In the genomic region with DNA sequence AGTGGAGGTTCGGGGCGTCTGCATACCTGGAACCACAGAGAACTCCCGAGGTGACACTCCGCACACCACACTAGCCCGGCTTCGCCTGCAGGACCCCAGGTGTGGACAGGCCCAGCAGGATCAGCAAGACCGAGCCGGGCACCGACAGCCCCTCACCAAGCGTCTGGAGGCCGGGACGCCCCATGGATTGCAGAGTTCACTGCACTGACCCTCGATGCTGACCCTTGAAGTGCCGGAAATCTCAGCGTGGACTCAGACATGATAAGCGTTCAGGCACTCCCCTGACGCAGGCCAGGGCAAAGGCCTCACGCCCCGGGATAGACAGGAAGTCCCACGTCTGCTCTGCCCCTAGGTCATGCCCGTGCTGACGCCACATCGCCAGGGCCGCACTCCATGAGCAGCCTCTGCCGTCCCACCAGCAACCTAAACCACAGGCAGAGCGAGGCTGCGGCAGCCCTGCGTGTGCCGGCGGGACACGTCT, we compare ENCODE assay signal across 25 cellular contexts. TPM values are rescaled to one million over a fixed set of nuclear protein-coding genes. Genes with fewer than 3 reads are reported as not detected.
DNase-seq lines count a peak whose midpoint lies in the region; ATAC-seq and TF ChIP-seq lines count a peak whose summit lies in the region.
"Had no signal": no experiment of that assay in that cellular context is flagged by ENCODE, and none has a peak within 500 bp of the region (broad histone marks: within the 10 kb centered on the region; RNA-seq: fewer than 3 reads in every experiment).

No MANE protein-coding gene starts in this region.

- peaks cover 31% of the 10 kb centered on the region for H3K36me3 ChIP-seq in GM06990 (ENCODE audit: control insufficient read depth, insufficient read depth, low read length)
- peaks cover 74% of the 10 kb centered on the region for H3K36me3 ChIP-seq in left ventricle myocardium inferior

- H3K27me3 ChIP-seq in GM06990 (replicated peaks; ENCODE audit: control insufficient read depth, insufficient read depth, low read length): no peaks in the 10 kb centered on the region
- no peaks in the 10 kb centered on the region for H3K27me3 ChIP-seq in left ventricle myocardium inferior (ENCODE audit: low read depth)
- H3K27me3 ChIP-seq in foreskin keratinocyte: no peaks in the 10 kb centered on the region
- H3K27me3 ChIP-seq: Peyer's patch, SJSA1, transverse colon had no signal

- peaks cover 3% of the 10 kb centered on the region for H3K4me1 ChIP-seq in left ventricle myocardium inferior
- peaks cover 6% of the 10 kb centered on the region for H3K4me1 ChIP-seq in foreskin keratinocyte

- H3K27me3 Mint-ChIP-seq in activated CD4-positive, alpha-beta T cell treated with anti-CD3 and anti-CD28 coated beads, Interleukin-2, amount 10 ng/mL, durations not matched to agents 7 days and 5 days: no peaks in the 10 kb centered on the region
- no peaks in the 10 kb centered on the region for H3K27me3 Mint-ChIP-seq in naive thymus-derived CD8-positive, alpha-beta T cell
- H3K27me3 Mint-ChIP-seq: activated CD4-positive, alpha-beta T cell treated with anti-CD3 and anti-CD28 coated beads for 36 hours had no signal

- peak overlapping the region; percentile 51 for H3K27ac Mint-ChIP-seq in activated CD4-positive, alpha-beta T cell treated with anti-CD3 and anti-CD28 coated beads, Interleukin-2, amount 10 ng/mL, durations not matched to agents 7 days and 5 days
- peak overlapping the region; percentile 66 to 99 (median 90) for H3K27ac Mint-ChIP-seq in naive thymus-derived CD8-positive, alpha-beta T cell
- H3K27ac Mint-ChIP-seq: mesothelial cell of epicardium had no signal

- POLR2A ChIA-PET in activated CD4-positive, alpha-beta T cell treated with anti-CD3 and anti-CD28 coated beads, Interleukin-2, amount 10 ng/mL, durations not matched to agents 7 days and 5 days (lab: Charles Lee): no interaction called here
- POLR2A ChIA-PET in naive thymus-derived CD8-positive, alpha-beta T cell (lab: Charles Lee): interaction anchor here (1.6 kb wide), 1 partner anchor 26 kb away, joined by 5 read pairs; a partner anchor contains a TSS

- DNase-seq in activated CD4-positive, alpha-beta T cell treated with anti-CD3 and anti-CD28 coated beads, Interleukin-2, amount 10 ng/mL, durations not matched to agents 7 days and 5 days: no peak
- no peak for DNase-seq in activated CD4-positive, alpha-beta T cell treated with anti-CD3 and anti-CD28 coated beads for 48 hours
- peak; percentile 8 for DNase-seq in GM06990 (ENCODE audit: extremely low read depth, insufficient read length)
- peak; percentile 13 for DNase-seq in left ventricle myocardium inferior
- peak in 1 of 10 donors; percentile 34 for DNase-seq in naive thymus-derived CD8-positive, alpha-beta T cell
- no peak for DNase-seq in AG08396 (ENCODE audit: low spot score)
- no peak for DNase-seq in foreskin keratinocyte
- no peak for DNase-seq in T-helper 2 cell
- DNase-seq: activated CD4-positive, alpha-beta T cell treated with anti-CD3 and anti-CD28 coated beads for 36 hours; DMS53; NCI-H146; NCI-H2171 treated with DMSO at 0.1 percent for 48 hours; NCI-H524 treated with DMSO at 0.1 percent for 48 hours; NK-92 treated with Interleukin-12 subunit alpha and Interleukin-12 subunit beta, amount 100 ng/mL, for 24 hours; transverse colon had no signal

- H3K9me3 ChIP-seq in left ventricle myocardium inferior (replicated peaks): no peaks in the 10 kb centered on the region
- H3K9me3 ChIP-seq: Peyer's patch, SJSA1, transverse colon had no signal

- H3K27ac ChIP-seq in left ventricle myocardium inferior (replicated peaks) (no peak overlapping the region), foreskin keratinocyte (no peak overlapping the region)
- H3K27ac ChIP-seq: 22Rv1, KMS-11, Peyer's patch, SJSA1, transverse colon had no signal

- peaks cover 69% of the 10 kb centered on the region for H3K36me3 Mint-ChIP-seq in activated CD4-positive, alpha-beta T cell treated with anti-CD3 and anti-CD28 coated beads, Interleukin-2, amount 10 ng/mL, durations not matched to agents 7 days and 5 days (ENCODE audit: low read depth)
- peaks cover 0 to 24% (median 17%) of the 10 kb centered on the region in 3 donors for H3K36me3 Mint-ChIP-seq in naive thymus-derived CD8-positive, alpha-beta T cell

- intact Hi-C loops in left ventricle myocardium inferior (cut with micrococcal nuclease): no loop called here

- no peak overlapping the region for H3K4me3 ChIP-seq in GM06990 (replicated peaks; ENCODE audit: low read depth, low read length)
- no peak overlapping the region for H3K4me3 ChIP-seq in left ventricle myocardium inferior
- H3K4me3 ChIP-seq: Peyer's patch, SJSA1, transverse colon had no signal

- H3K4me1 Mint-ChIP-seq in activated CD4-positive, alpha-beta T cell treated with anti-CD3 and anti-CD28 coated beads, Interleukin-2, amount 10 ng/mL, durations not matched to agents 7 days and 5 days: peaks cover 61% of the 10 kb centered on the region
- H3K4me1 Mint-ChIP-seq in naive thymus-derived CD8-positive, alpha-beta T cell: peaks cover 21 to 81% (median 55%) of the 10 kb centered on the region in 4 donors

- no peak for ATAC-seq in naive thymus-derived CD8-positive, alpha-beta T cell
- no peak for ATAC-seq in foreskin keratinocyte
- ATAC-seq: activated CD4-positive, alpha-beta T cell treated with anti-CD3 and anti-CD28 coated beads for 36 hours; activated naive CD4-positive, alpha-beta T cell treated with anti-CD3 and anti-CD28 coated beads, Interleukin-2, amount 50 U/mL, for 72 hours; left colon had no signal

- TF ChIP-seq CTCF in GM06990 (IDR thresholded peaks at IDR 0.05; ENCODE audit: insufficient read depth, low read length, poor library complexity, severe bottlenecking) (no peak), left ventricle myocardium inferior (IDR thresholded peaks at IDR 0.05; ENCODE audit: borderline replicate concordance) (no peak), foreskin keratinocyte (conservative IDR thresholded peaks at IDR 0.05) (no peak)

- CTCF ChIA-PET in activated CD4-positive, alpha-beta T cell treated with anti-CD3 and anti-CD28 coated beads, Interleukin-2, amount 10 ng/mL, durations not matched to agents 7 days and 5 days (lab: Charles Lee): no interaction called here

- no peak overlapping the region for H3K4me3 Mint-ChIP-seq in activated CD4-positive, alpha-beta T cell treated with anti-CD3 and anti-CD28 coated beads, Interleukin-2, amount 10 ng/mL, durations not matched to agents 7 days and 5 days
- H3K4me3 Mint-ChIP-seq in naive thymus-derived CD8-positive, alpha-beta T cell: peak overlapping the region in 4 of 10 donors; percentile 36 to 76 (median 50)
- H3K4me3 Mint-ChIP-seq: activated CD4-positive, alpha-beta T cell treated with anti-CD3 and anti-CD28 coated beads for 36 hours; mesothelial cell of epicardium had no signal

- H3K9me3 Mint-ChIP-seq in activated CD4-positive, alpha-beta T cell treated with anti-CD3 and anti-CD28 coated beads, Interleukin-2, amount 10 ng/mL, durations not matched to agents 7 days and 5 days: no peaks in the 10 kb centered on the region
- H3K9me3 Mint-ChIP-seq in naive thymus-derived CD8-positive, alpha-beta T cell: no peaks in the 10 kb centered on the region
- H3K9me3 Mint-ChIP-seq: activated naive CD4-positive, alpha-beta T cell treated with anti-CD3 and anti-CD28 coated beads, Interleukin-2, amount 50 U/mL, for 72 hours; mesothelial cell of epicardium had no signal

RNA-seq across cellular contexts. Expression of a gene that starts 26.0 kb away (rescaled TPM):
- 10 to 100 TPM; 57.3 to 62.0 TPM for total RNA-seq in activated CD4-positive, alpha-beta T cell treated with anti-CD3 and anti-CD28 coated beads, Interleukin-2, amount 10 ng/mL, durations not matched to agents 7 days and 5 days
- total RNA-seq in left ventricle myocardium inferior (16.7 TPM), foreskin keratinocyte (16.9 and 19.0 TPM in 2 replicates)
- 10 to 100 TPM; 61.5 to 64.4 TPM for total RNA-seq in naive thymus-derived CD8-positive, alpha-beta T cell
- polyA plus RNA-seq in naive thymus-derived CD8-positive, alpha-beta T cell: 10 to 100 TPM; 21.3 to 44.7 (median 22.9) TPM
- 17.8 and 18.7 TPM in 2 replicates for polyA plus RNA-seq in foreskin keratinocyte

RNA-seq across cellular contexts. Expression of a gene that starts 51.8 kb away (rescaled TPM):
- not detected for total RNA-seq in activated CD4-positive, alpha-beta T cell treated with anti-CD3 and anti-CD28 coated beads, Interleukin-2, amount 10 ng/mL, durations not matched to agents 7 days and 5 days
- not detected for total RNA-seq in left ventricle myocardium inferior
- total RNA-seq in naive thymus-derived CD8-positive, alpha-beta T cell: not detected
- polyA plus RNA-seq in naive thymus-derived CD8-positive, alpha-beta T cell: not detected
- total RNA-seq in foreskin keratinocyte: 0.07 TPM in 1 of 2 replicates, not detected in the other
- 0.06 TPM in 1 of 2 replicates, not detected in the other for polyA plus RNA-seq in foreskin keratinocyte
- total RNA-seq: activated CD4-positive, alpha-beta T cell treated with anti-CD3 and anti-CD28 coated beads for 36 hours; HT-29; left colon; Peyer's patch; T-helper 1 cell treated with Interleukin-12 subunit alpha and Interleukin-12 subunit beta and Interleukin-4 antibody, amounts not matched to agents 30 ng/mL and 1 ng/mL, for 36 hours; transverse colon had no signal
- polyA plus RNA-seq: neural cell had no signal

Comparison
In these comparisons a context has a peak if more than half of its experiments do, and no peak if none do; other contexts are left out.
1. DNase-seq: peak in GM06990 (single experiment) and left ventricle myocardium inferior (single experiment); none in activated CD4-positive, alpha-beta T cell treated with anti-CD3 and anti-CD28 coated beads, Interleukin-2, amount 10 ng/mL, durations not matched to agents 7 days and 5 days (single experiment), activated CD4-positive, alpha-beta T cell treated with anti-CD3 and anti-CD28 coated beads for 48 hours (single experiment), AG08396 (single experiment), foreskin keratinocyte (0 of 2) and T-helper 2 cell (0 of 5).